In the genomic region with DNA sequence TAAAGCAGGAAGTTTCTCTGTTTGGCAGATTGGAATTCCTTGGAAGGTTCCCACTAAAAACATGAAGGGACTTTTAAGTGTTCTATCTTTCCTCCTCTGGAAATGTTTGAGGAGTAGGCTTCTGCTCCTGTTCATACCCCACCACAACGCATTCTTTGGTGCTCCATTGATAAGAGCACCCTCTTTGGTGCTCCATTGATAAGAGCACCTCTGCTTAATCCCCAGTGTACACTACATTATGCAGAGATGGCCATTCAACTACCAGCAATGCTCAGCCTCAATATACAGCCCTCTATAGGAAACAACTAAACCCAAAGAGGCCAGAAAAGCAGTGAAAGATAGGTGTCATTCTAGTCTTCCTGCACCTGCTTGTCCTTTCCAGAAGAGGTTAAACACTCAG, we compare ENCODE assay signal across 17 cellular contexts. TPM values are rescaled to one million over a fixed set of nuclear protein-coding genes. Genes with fewer than 3 reads are reported as not detected.
DNase-seq lines count a peak whose midpoint lies in the region; ATAC-seq and TF ChIP-seq lines count a peak whose summit lies in the region.
"Had no signal": no experiment of that assay in that cellular context is flagged by ENCODE, and none has a peak within 500 bp of the region (broad histone marks: within the 10 kb centered on the region; RNA-seq: fewer than 3 reads in every experiment).

No MANE protein-coding gene starts in this region.

- no peak for ATAC-seq in WTC11
- ATAC-seq in HG02623 (IDR thresholded peaks at IDR 0.05; ENCODE audit: unreplicated experiment): no peak

- CTCF ChIA-PET in WTC11 (lab: Charles Lee): no interaction called here

- peaks cover 0 to 32% (median 17%) of the 10 kb centered on the region in 4 donors for H3K4me1 ChIP-seq in transverse colon
- H3K4me1 ChIP-seq: Caco-2 had no signal

- H3K9me3 Mint-ChIP-seq in activated naive CD8-positive, alpha-beta T cell (ENCODE audit: low read depth): no peaks in the 10 kb centered on the region
- H3K9me3 Mint-ChIP-seq in activated naive CD8-positive, alpha-beta T cell treated with anti-CD3 and anti-CD28 coated beads for 36 hours: no peaks in the 10 kb centered on the region
- H3K9me3 Mint-ChIP-seq in WTC11 (no peaks in the 10 kb centered on the region), immature natural killer cell (no peaks in the 10 kb centered on the region)

- no peak overlapping the region for H3K4me3 ChIP-seq in transverse colon
- H3K4me3 ChIP-seq: HAP-1 had no signal

- peak overlapping the region in 3 of 4 donors; percentile 18 to 39 (median 24) for H3K27ac ChIP-seq in transverse colon
- H3K27ac ChIP-seq: C4-2B, HL-60 had no signal

- no peak for TF ChIP-seq POLR2A in transverse colon (IDR thresholded peaks at IDR 0.05)

- in situ Hi-C loops in transverse colon (cut with MboI; ENCODE audit: low pct_ligation_motif_present in 1 of 4, low pct_unique_long_range_greater_than_20kb in 1 of 4, low sequenced_read_pairs in 3 of 4): no loop called here

- no peak for TF ChIP-seq EP300 in transverse colon (IDR thresholded peaks at IDR 0.05; ENCODE audit: low read depth)

- TF ChIP-seq CTCF in WTC11 (IDR thresholded peaks at IDR 0.05) (no peak), transverse colon (IDR thresholded peaks at IDR 0.05) (no peak)

- H3K36me3 Mint-ChIP-seq in activated naive CD8-positive, alpha-beta T cell: peaks cover 6% of the 10 kb centered on the region
- H3K36me3 Mint-ChIP-seq in activated naive CD8-positive, alpha-beta T cell treated with anti-CD3 and anti-CD28 coated beads for 36 hours: peaks cover 29% of the 10 kb centered on the region
- H3K36me3 Mint-ChIP-seq in WTC11 (peaks cover 11% of the 10 kb centered on the region), immature natural killer cell (peaks cover 0 to 10% (median 4%) of the 10 kb centered on the region in 3 donors)

- no peaks in the 10 kb centered on the region for H3K27me3 Mint-ChIP-seq in activated naive CD8-positive, alpha-beta T cell
- H3K27me3 Mint-ChIP-seq in activated naive CD8-positive, alpha-beta T cell treated with anti-CD3 and anti-CD28 coated beads for 36 hours: no peaks in the 10 kb centered on the region
- H3K27me3 Mint-ChIP-seq in WTC11 (ENCODE audit: low read depth) (no peaks in the 10 kb centered on the region), immature natural killer cell (ENCODE audit: low read depth in 3 of 3) (peaks cover 0 to 3% (median 0%) of the 10 kb centered on the region in 3 donors)

- peak overlapping the region; percentile 41 for H3K27ac Mint-ChIP-seq in activated naive CD8-positive, alpha-beta T cell
- no peak overlapping the region for H3K27ac Mint-ChIP-seq in activated naive CD8-positive, alpha-beta T cell treated with anti-CD3 and anti-CD28 coated beads for 36 hours
- peak overlapping the region; percentile 28; the same call in 1 of the 2 replicates for H3K27ac Mint-ChIP-seq in WTC11
- H3K27ac Mint-ChIP-seq in immature natural killer cell: peak overlapping the region in 1 of 6 donors; percentile 79

- no peaks in the 10 kb centered on the region for H3K9me3 ChIP-seq in transverse colon
- H3K9me3 ChIP-seq: Caco-2, HAP-1 had no signal

- POLR2A ChIA-PET in WTC11 (lab: Charles Lee): no interaction called here

- H3K4me3 Mint-ChIP-seq in activated naive CD8-positive, alpha-beta T cell: peak overlapping the region; percentile 31
- H3K4me3 Mint-ChIP-seq in activated naive CD8-positive, alpha-beta T cell treated with anti-CD3 and anti-CD28 coated beads for 36 hours: no peak overlapping the region
- H3K4me3 Mint-ChIP-seq in WTC11: no peak overlapping the region
- H3K4me3 Mint-ChIP-seq in immature natural killer cell: peak overlapping the region in 3 of 5 donors; percentile 15 to 28 (median 26)

- H3K36me3 ChIP-seq in transverse colon: peaks cover 0 to 8% (median 0%) of the 10 kb centered on the region in 4 donors

- peaks cover 33% of the 10 kb centered on the region for H3K4me1 Mint-ChIP-seq in activated naive CD8-positive, alpha-beta T cell (ENCODE audit: low read depth)
- H3K4me1 Mint-ChIP-seq in activated naive CD8-positive, alpha-beta T cell treated with anti-CD3 and anti-CD28 coated beads for 36 hours: peaks cover 30% of the 10 kb centered on the region
- peaks cover 20% of the 10 kb centered on the region for H3K4me1 Mint-ChIP-seq in WTC11
- peaks cover 15 to 26% of the 10 kb centered on the region in 2 donors for H3K4me1 Mint-ChIP-seq in immature natural killer cell

- WGBS in transverse colon (ENCODE audit: low coverage in 1 of 2), 2 donors: 92 to 100% methylated on average over 1 of the region's 1 CpG

- H3K27me3 ChIP-seq in transverse colon: no peaks in the 10 kb centered on the region

- no peak for DNase-seq in activated naive CD8-positive, alpha-beta T cell treated with anti-CD3 and anti-CD28 coated beads for 36 hours
- no peak for DNase-seq in WTC11 (ENCODE audit: low spot score)
- DNase-seq in immature natural killer cell: no peak
- DNase-seq in transverse colon: no peak
- no peak for DNase-seq in epidermal melanocyte (ENCODE audit: insufficient read length, low spot score)
- DNase-seq in GF-D8 (lab: John Stamatoyannopoulos, UW): no peak
- DNase-seq: Caco-2, DMS153, NCI-H1417, NCI-H187 treated with DMSO at 0.1 percent for 48 hours, NCI-H69, SIG-M5 had no signal

- intact Hi-C loops in transverse colon (cut with DNase I; ENCODE audit: low total_unique reads): no loop called here

TF ChIP-seq in WTC11, 78 proteins besides CTCF, POLR2A, EP300 and RAD21:
- no peak for TF ChIP-seq NR1H2 (CRISPR knock-in tag; IDR thresholded peaks at IDR 0.05)
- no peak for TF ChIP-seq TEAD1 (CRISPR knock-in tag; IDR thresholded peaks at IDR 0.05)

RNA-seq across cellular contexts. Expression of a gene that starts 1.9 kb away (rescaled TPM):
- total RNA-seq in activated naive CD8-positive, alpha-beta T cell treated with anti-CD3 and anti-CD28 coated beads for 36 hours: 10 to 100 TPM; 28.0 to 29.6 TPM
- total RNA-seq in WTC11 (2021): 8.7 to 10.2 TPM (median 9.6 TPM) in 3 replicates
- polyA plus RNA-seq in immature natural killer cell: 1 to 10 TPM; 2.3 to 4.3 (median 3.0) TPM
- total RNA-seq in transverse colon: 1 to 10 TPM; 1.4 to 2.1 (median 1.5) TPM

RNA-seq across cellular contexts. Expression of a gene that starts 21.0 kb away (rescaled TPM):
- total RNA-seq in activated naive CD8-positive, alpha-beta T cell treated with anti-CD3 and anti-CD28 coated beads for 36 hours: 10 to 100 TPM; 18.6 to 19.6 TPM
- total RNA-seq in WTC11 (2021) (26.9 to 30.2 TPM (median 30.0 TPM) in 3 replicates), transverse colon (10 to 100 TPM in 2 of 4 donors, 1 to 10 TPM in 2; 4.9 to 18.9 (median 11.4) TPM)
- polyA plus RNA-seq in immature natural killer cell: 10 to 100 TPM; 13.0 to 15.2 (median 13.4) TPM

RNA-seq across cellular contexts. Expression of a gene that starts 21.1 kb away (rescaled TPM):
- 10 to 100 TPM; 17.5 to 18.6 TPM for total RNA-seq in activated naive CD8-positive, alpha-beta T cell treated with anti-CD3 and anti-CD28 coated beads for 36 hours
- total RNA-seq in WTC11 (2021) (25.9 to 27.8 TPM (median 26.5 TPM) in 3 replicates), transverse colon (10 to 100 TPM in 3 of 4 donors, 1 to 10 TPM in 1; 6.4 to 43.8 (median 32.0) TPM)
- 10 to 100 TPM; 43.2 to 94.3 (median 46.0) TPM for polyA plus RNA-seq in immature natural killer cell

Comparison
In these comparisons a context has a peak if more than half of its experiments do, and no peak if none do; other contexts are left out.
1. H3K4me3 Mint-ChIP-seq: peak in activated naive CD8-positive, alpha-beta T cell (single experiment) and immature natural killer cell (3 of 5); none in activated naive CD8-positive, alpha-beta T cell treated with anti-CD3 and anti-CD28 coated beads for 36 hours (single experiment) and WTC11 (single experiment).